1 cellular context compared by ENCODE assay signal in genomic region chr22:46774456-46775363, GRCh38.
TF ChIP-seq lines count a peak whose summit lies in the region.

No MANE protein-coding gene starts in this region.

TF ChIP-seq in GM12878, 131 proteins besides CTCF, POLR2A, EP300 and RAD21 (continued from another document):
- TF ChIP-seq NKRF (conservative IDR thresholded peaks at IDR 0.05) = 0 out of 2 replicates have a peak, but pooled peaks have one; percentile 38
- TF ChIP-seq GATAD2B (conservative IDR thresholded peaks at IDR 0.05; ENCODE audit: low read depth) = peak; percentile 13
- TF ChIP-seq GABPA (IDR thresholded peaks at IDR 0.05; ENCODE audit: low read depth) = peak; percentile 72
- TF ChIP-seq YBX1 (IDR thresholded peaks at IDR 0.05) = no peak
- peak; percentile 57 for TF ChIP-seq POLR2AphosphoS5 (IDR thresholded peaks at IDR 0.05; ENCODE audit: low read length)
- no peak for TF ChIP-seq ATF7 (IDR thresholded peaks at IDR 0.05; ENCODE audit: low read depth)
- TF ChIP-seq CHD4 (IDR thresholded peaks at IDR 0.05) = no peak
- no peak for TF ChIP-seq E2F4 (IDR thresholded peaks at IDR 0.05; ENCODE audit: low read depth, low read length)
- TF ChIP-seq, protein P1, sequence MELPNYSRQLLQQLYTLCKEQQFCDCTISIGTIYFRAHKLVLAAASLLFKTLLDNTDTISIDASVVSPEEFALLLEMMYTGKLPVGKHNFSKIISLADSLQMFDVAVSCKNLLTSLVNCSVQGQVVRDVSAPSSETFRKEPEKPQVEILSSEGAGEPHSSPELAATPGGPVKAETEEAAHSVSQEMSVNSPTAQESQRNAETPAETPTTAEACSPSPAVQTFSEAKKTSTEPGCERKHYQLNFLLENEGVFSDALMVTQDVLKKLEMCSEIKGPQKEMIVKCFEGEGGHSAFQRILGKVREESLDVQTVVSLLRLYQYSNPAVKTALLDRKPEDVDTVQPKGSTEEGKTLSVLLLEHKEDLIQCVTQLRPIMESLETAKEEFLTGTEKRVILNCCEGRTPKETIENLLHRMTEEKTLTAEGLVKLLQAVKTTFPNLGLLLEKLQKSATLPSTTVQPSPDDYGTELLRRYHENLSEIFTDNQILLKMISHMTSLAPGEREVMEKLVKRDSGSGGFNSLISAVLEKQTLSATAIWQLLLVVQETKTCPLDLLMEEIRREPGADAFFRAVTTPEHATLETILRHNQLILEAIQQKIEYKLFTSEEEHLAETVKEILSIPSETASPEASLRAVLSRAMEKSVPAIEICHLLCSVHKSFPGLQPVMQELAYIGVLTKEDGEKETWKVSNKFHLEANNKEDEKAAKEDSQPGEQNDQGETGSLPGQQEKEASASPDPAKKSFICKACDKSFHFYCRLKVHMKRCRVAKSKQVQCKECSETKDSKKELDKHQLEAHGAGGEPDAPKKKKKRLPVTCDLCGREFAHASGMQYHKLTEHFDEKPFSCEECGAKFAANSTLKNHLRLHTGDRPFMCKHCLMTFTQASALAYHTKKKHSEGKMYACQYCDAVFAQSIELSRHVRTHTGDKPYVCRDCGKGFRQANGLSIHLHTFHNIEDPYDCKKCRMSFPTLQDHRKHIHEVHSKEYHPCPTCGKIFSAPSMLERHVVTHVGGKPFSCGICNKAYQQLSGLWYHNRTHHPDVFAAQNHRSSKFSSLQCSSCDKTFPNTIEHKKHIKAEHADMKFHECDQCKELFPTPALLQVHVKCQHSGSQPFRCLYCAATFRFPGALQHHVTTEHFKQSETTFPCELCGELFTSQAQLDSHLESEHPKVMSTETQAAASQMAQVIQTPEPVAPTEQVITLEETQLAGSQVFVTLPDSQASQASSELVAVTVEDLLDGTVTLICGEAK (IDR thresholded peaks at IDR 0.05; ENCODE audit: borderline replicate concordance) = peak; percentile 65; the same call in 1 of the 2 replicates
- TF ChIP-seq IKZF2 (IDR thresholded peaks at IDR 0.05) = peak in 1 of 2 experiments; percentile 9; a peak in 1 of 4 replicates
- peak; percentile 10; the same call in 1 of the 2 replicates for TF ChIP-seq EED (IDR thresholded peaks at IDR 0.05; ENCODE audit: low read depth)
- no peak for TF ChIP-seq RFX5 (IDR thresholded peaks at IDR 0.05; ENCODE audit: low read depth, low read length)
- TF ChIP-seq KAT2A (conservative IDR thresholded peaks at IDR 0.05; ENCODE audit: control insufficient read depth, low read depth, low read length) = no peak
- TF ChIP-seq NRF1 (conservative IDR thresholded peaks at IDR 0.05; ENCODE audit: low read depth, low read length) = no peak
- TF ChIP-seq, protein P2, sequence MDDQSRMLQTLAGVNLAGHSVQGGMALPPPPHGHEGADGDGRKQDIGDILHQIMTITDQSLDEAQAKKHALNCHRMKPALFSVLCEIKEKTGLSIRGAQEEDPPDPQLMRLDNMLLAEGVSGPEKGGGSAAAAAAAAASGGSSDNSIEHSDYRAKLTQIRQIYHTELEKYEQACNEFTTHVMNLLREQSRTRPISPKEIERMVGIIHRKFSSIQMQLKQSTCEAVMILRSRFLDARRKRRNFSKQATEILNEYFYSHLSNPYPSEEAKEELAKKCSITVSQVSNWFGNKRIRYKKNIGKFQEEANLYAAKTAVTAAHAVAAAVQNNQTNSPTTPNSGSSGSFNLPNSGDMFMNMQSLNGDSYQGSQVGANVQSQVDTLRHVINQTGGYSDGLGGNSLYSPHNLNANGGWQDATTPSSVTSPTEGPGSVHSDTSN (IDR thresholded peaks at IDR 0.05; ENCODE audit: insufficient replicate concordance, low read depth, low read length) = no peak
- TF ChIP-seq BHLHE40 (IDR thresholded peaks at IDR 0.05; ENCODE audit: borderline replicate concordance in 1 of 2, low read depth in 2 of 2, low read length in 1 of 2) = peak; percentile 4 to 34; a peak in 1 of 4 replicates
- 0 out of 2 replicates have a peak, but pooled peaks have one; percentile 25 for TF ChIP-seq WRNIP1 (IDR thresholded peaks at IDR 0.05; ENCODE audit: borderline replicate concordance, low read depth, low read length)
- no peak for TF ChIP-seq CREM (IDR thresholded peaks at IDR 0.05; ENCODE audit: low read depth)
- no peak for TF ChIP-seq TCF7 (IDR thresholded peaks at IDR 0.05; ENCODE audit: borderline replicate concordance)
- TF ChIP-seq, protein P3, sequence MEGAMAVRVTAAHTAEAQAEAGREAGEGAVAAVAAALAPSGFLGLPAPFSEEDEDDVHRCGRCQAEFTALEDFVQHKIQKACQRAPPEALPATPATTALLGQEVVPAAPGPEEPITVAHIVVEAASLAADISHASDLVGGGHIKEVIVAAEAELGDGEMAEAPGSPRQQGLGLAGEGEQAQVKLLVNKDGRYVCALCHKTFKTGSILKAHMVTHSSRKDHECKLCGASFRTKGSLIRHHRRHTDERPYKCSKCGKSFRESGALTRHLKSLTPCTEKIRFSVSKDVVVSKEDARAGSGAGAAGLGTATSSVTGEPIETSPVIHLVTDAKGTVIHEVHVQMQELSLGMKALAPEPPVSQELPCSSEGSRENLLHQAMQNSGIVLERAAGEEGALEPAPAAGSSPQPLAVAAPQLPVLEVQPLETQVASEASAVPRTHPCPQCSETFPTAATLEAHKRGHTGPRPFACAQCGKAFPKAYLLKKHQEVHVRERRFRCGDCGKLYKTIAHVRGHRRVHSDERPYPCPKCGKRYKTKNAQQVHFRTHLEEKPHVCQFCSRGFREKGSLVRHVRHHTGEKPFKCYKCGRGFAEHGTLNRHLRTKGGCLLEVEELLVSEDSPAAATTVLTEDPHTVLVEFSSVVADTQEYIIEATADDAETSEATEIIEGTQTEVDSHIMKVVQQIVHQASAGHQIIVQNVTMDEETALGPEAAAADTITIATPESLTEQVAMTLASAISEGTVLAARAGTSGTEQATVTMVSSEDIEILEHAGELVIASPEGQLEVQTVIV (IDR thresholded peaks at IDR 0.05; ENCODE audit: borderline replicate concordance, partially characterized antibody) = no peak
- no peak for TF ChIP-seq ZSCAN29 (IDR thresholded peaks at IDR 0.05)
- 0 out of 2 replicates have a peak, but pooled peaks have one; percentile 48 for TF ChIP-seq YY1 (IDR thresholded peaks at IDR 0.05; ENCODE audit: low read depth, low read length)
- no peak for TF ChIP-seq REST (IDR thresholded peaks at IDR 0.05; ENCODE audit: low read depth, low read length)
